ENCODE assay signal across 14 cellular contexts in the genomic region with DNA sequence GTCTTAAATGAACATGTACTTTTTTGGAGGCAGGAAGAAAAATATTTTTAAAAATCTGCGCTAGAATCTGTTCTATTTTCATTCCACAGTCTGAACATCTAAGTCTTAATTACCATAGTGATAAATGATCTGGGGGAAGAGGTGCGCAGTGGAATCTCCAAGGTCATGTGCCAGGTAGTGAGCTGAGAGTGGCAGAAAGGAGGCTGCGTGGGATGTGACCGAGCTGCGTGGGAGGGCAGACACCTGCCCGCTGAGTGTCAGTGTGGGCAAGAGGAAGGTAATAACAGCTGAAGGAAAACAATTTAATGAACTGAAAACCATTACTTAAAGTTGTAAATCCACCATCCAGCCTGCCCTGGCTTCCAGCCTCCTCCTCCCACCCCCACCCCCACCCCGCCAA.
DNase-seq lines count a peak whose midpoint lies in the region.
"Had no signal": no experiment of that assay in that cellular context is flagged by ENCODE, and none has a peak within 500 bp of the region (broad histone marks: within the 10 kb centered on the region; RNA-seq: fewer than 3 reads in every experiment).

No MANE protein-coding gene starts in this region.

- intact Hi-C loops in head of caudate nucleus (cut with DNase I) = no loop called here

- DNase-seq in NCI-H1694 treated with DMSO at 0.1 percent for 48 hours (lab: John Stamatoyannopoulos, UW) (peak; percentile 53), NCI-H1694 (lab: John Stamatoyannopoulos, UW) (no peak), head of caudate nucleus (peak; percentile 27 to 86 (median 60)), ecto neural progenitor cell (ENCODE audit: low spot score) (no peak), GM03348 (ENCODE audit: low spot score) (no peak)
- peak; percentile 32 for DNase-seq in activated naive CD4-positive, alpha-beta T cell treated with Interleukin-2 at 50 U/mL for 16 hours
- no peak for DNase-seq in activated naive CD4-positive, alpha-beta T cell (lab: John Stamatoyannopoulos, UW)
- DNase-seq: BE2C; CD4-positive, CD25-positive, alpha-beta regulatory T cell; DMS 273 treated with DMSO at 0.1 percent for 48 hours; DND-41; NCI-H2081 treated with DMSO at 0.1 percent for 48 hours; NCI-H226; SIG-M5 had no signal

Comparison
In these comparisons a context has a peak if more than half of its experiments do, and no peak if none do; other contexts are left out.
1. DNase-seq: peak in NCI-H1694 treated with DMSO at 0.1 percent for 48 hours (single experiment), activated naive CD4-positive, alpha-beta T cell treated with Interleukin-2 at 50 U/mL for 16 hours (single experiment) and head of caudate nucleus (42 of 42); none in NCI-H1694 (single experiment), activated naive CD4-positive, alpha-beta T cell (0 of 4), ecto neural progenitor cell (single experiment) and GM03348 (single experiment).